In the genomic region with DNA sequence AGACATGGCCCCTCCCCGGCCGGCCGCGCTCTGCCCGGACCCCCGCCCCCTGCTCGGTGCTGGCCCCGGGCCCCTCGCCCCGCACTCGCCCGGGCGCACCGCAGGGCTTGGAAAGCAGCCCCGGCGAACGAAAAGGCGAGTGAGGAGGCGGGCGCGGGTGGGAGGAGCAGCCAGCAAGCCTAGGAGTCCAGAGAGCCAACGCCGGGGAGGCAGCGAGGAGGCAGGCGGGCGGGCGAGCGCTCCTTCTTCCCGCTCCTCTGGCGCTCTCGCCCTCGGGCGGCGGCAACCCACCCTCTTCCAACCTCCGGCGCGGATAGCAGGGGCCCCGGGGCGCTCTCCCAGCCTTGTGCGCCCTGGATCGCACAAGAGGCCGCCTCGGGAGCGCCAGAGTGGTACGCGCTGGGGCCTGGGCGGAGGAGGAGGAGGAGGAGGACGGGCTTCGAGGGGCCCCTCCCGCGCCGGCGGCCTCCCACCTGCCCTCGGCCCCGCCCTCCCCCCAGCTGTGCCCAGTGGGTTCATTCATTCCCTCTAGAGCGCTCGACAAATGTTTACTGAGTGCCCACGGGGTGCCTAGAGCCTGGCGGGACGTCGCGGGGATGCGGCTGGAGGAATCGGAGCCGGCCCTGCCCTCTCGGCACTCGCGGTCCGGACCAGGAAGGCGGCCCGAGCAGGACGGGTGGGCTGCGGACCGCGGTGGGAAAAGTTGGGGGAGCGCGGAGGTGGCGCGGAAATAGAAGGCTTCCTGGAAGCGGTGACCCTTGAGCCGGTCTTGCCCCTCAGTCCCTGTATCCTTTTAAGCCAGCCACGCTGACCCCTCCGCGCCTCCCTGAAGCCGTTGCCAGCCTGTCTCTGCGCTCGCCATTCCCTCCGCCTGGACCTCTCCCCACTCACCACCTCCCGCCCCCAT, we compare ENCODE assay signal across 8 cellular contexts.
DNase-seq lines count a peak whose midpoint lies in the region; ATAC-seq lines count a peak whose summit lies in the region.

TSS of gene BMP7 (minus strand) at position 391 of the 907 bp plus-strand sequence. CDS start 519 bp downstream, outside the sequence.

- DNase-seq in AG08396 (ENCODE audit: low spot score) (peak; percentile 25), LoVo (ENCODE audit: low spot score) (peak; percentile 66), ecto neural progenitor cell (ENCODE audit: low spot score) (peak; percentile 84), midbrain (lab: John Stamatoyannopoulos, UW) (peak; percentile 48), NCI-H510A (lab: John Stamatoyannopoulos, UW) (no peak), NCI-H446 treated with DMSO at 0.1 percent for 48 hours (lab: John Stamatoyannopoulos, UW) (no peak)
- no peak for DNase-seq in effector memory CD4-positive, alpha-beta T cell

- H3K36me3 ChIP-seq in effector memory CD4-positive, alpha-beta T cell (ENCODE audit: control insufficient read depth, insufficient read depth, low read length) = no peaks in the 10 kb centered on the region

- H3K27ac ChIP-seq in effector memory CD4-positive, alpha-beta T cell (ENCODE audit: insufficient read depth, low read length, poor library complexity, severe bottlenecking) = no peak within 1 kb of the TSS

- H3K4me1 ChIP-seq in effector memory CD4-positive, alpha-beta T cell (ENCODE audit: control insufficient read depth, insufficient read depth, low read length, poor library complexity, severe bottlenecking) = no peaks in the 10 kb centered on the region

- H3K27me3 ChIP-seq in effector memory CD4-positive, alpha-beta T cell (replicated peaks; ENCODE audit: control insufficient read depth, insufficient read depth, low read length, poor library complexity, severe bottlenecking) = peaks cover 15% of the 10 kb centered on the region

- no peak within 1 kb of the TSS for H3K4me3 ChIP-seq in effector memory CD4-positive, alpha-beta T cell (ENCODE audit: insufficient read depth, low read depth, low read length, poor library complexity, severe bottlenecking)

- ATAC-seq in HG03378 (IDR thresholded peaks at IDR 0.05; ENCODE audit: unreplicated experiment) = no peak

- H3K9me3 ChIP-seq in effector memory CD4-positive, alpha-beta T cell (ENCODE audit: control insufficient read depth, low read length) = no peaks in the 10 kb centered on the region

Comparison
In these comparisons a context has a peak if more than half of its experiments do, and no peak if none do; other contexts are left out.
1. DNase-seq: peak in AG08396 (single experiment), LoVo (single experiment), ecto neural progenitor cell (single experiment) and midbrain (single experiment); none in NCI-H510A (single experiment), effector memory CD4-positive, alpha-beta T cell (0 of 3) and NCI-H446 treated with DMSO at 0.1 percent for 48 hours (single experiment).